8 cellular contexts compared by ENCODE assay signal in the genomic region with DNA sequence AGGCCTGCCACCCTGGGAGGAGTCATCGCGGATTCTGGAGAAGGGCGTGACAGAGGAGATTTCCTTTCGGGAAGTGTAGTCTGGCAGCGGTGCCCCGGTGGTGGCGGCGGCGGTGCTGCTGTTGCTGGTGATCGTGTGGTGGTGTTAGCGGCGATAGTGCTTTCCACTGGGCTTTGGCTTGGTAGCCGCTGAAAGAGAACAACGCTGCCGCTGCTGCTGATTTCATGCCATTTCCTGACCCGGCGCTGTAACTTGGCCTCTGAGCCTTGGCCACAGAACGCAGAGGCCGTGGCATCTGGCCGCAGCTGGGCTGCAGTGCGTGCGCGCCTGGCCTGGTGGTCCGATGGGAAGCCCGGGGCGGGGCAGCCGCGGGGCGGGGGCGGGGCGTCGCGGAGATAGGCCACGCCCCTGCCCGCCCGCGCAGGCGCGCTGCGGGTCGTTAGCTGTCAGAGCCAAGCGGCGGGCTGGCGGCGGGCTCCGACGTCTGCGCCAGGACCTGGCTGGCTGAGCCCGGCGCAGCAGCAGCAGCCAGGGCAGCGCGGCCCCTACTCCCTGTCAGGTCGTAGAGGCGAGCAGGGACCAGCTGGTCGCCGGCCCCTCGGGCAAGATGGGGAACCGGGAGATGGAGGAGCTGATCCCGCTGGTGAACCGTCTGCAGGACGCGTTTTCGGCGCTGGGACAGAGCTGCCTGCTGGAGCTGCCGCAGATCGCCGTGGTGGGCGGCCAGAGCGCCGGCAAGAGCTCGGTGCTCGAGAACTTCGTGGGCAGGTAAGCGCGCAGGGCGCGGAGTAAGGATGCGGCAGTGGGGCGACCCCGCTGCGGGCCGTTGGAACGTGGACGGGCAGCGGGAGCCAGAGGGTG. TPM values are rescaled to one million over a fixed set of nuclear protein-coding genes. Genes with fewer than 3 reads are reported as not detected.
DNase-seq lines count a peak whose midpoint lies in the region; ATAC-seq and TF ChIP-seq lines count a peak whose summit lies in the region.

Gene DNM3, plus strand, starts transcription at position 449 of the 861 bp plus-strand sequence. Its CDS starts 159 bp downstream, at position 608.

- peak within 1 kb of the TSS; percentile 83 for H3K4me3 ChIP-seq in ACC112 (ENCODE audit: low read depth, low read length)
- peak within 1 kb of the TSS; percentile 95 for H3K4me3 ChIP-seq in lung

- no peaks in the 10 kb centered on the region for H3K9me3 Mint-ChIP-seq in activated CD8-positive, alpha-beta T cell treated with anti-CD3 and anti-CD28 coated beads, Interleukin-2, amount 10 ng/mL, durations not matched to agents 7 days and 5 days (ENCODE audit: insufficient read depth)

- H2AFZ ChIP-seq in ACC112 (ENCODE audit: low read length, unreplicated experiment) = peak within 1 kb of the TSS; percentile 71

- H3K79me2 ChIP-seq in ACC112 (ENCODE audit: control insufficient read depth, insufficient read depth, low read length, unreplicated experiment) = no peaks in the 10 kb centered on the region

- peak within 1 kb of the TSS; percentile 21 for H3K27ac Mint-ChIP-seq in activated CD8-positive, alpha-beta T cell treated with anti-CD3 and anti-CD28 coated beads, Interleukin-2, amount 10 ng/mL, durations not matched to agents 7 days and 5 days

- no peaks in the 10 kb centered on the region for H3K4me1 ChIP-seq in ACC112 (ENCODE audit: control insufficient read depth, insufficient read depth, low read length, unreplicated experiment)
- peaks cover 0 to 2% of the 10 kb centered on the region in 2 donors for H3K4me1 ChIP-seq in lung (ENCODE audit: control insufficient read depth in 2 of 2, insufficient read depth in 2 of 2, low read length in 2 of 2)

- CTCF ChIA-PET in activated CD8-positive, alpha-beta T cell treated with anti-CD3 and anti-CD28 coated beads, Interleukin-2, amount 10 ng/mL, durations not matched to agents 7 days and 5 days (lab: Charles Lee) = interaction anchor here (0.5 to 5.0 kb wide), 7 partner anchors 21 to 197 kb away, joined by 3 to 24 read pairs (median 3); partner anchors contain the start of gene VAMP4

- DNase-seq in NCI-H460 (ENCODE audit: extremely low read depth, low read depth) (peak; percentile 78), lung (ENCODE audit: low spot score) (peak; percentile 77)
- DNase-seq in activated CD8-positive, alpha-beta T cell treated with anti-CD3 and anti-CD28 coated beads, Interleukin-2, amount 10 ng/mL, durations not matched to agents 7 days and 5 days = peak; percentile 77
- DNase-seq in effector CD4-positive, alpha-beta T cell = peak; percentile 74
- peak; percentile 58 to 64 for DNase-seq in stimulated activated CD4-positive, alpha-beta T cell treated with anti-CD3 and anti-CD28 coated beads, Interleukin-4, amount 100 ng/mL, for 48 hours (ENCODE audit: low read depth in 2 of 2)

- no peak for TF ChIP-seq CTCF in lung (IDR thresholded peaks at IDR 0.05; ENCODE audit: control extremely low read depth, extremely low read depth)

- H3K4me1 Mint-ChIP-seq in activated CD8-positive, alpha-beta T cell treated with anti-CD3 and anti-CD28 coated beads, Interleukin-2, amount 10 ng/mL, durations not matched to agents 7 days and 5 days (ENCODE audit: low read depth) = peaks cover 16% of the 10 kb centered on the region

- H3K36me3 ChIP-seq in ACC112 (ENCODE audit: insufficient read depth, low read length) (no peaks in the 10 kb centered on the region), lung (ENCODE audit: control insufficient read depth in 2 of 2, insufficient read depth in 2 of 2, low read length in 2 of 2) (no peaks in the 10 kb centered on the region)

- H3K27me3 ChIP-seq in ACC112 (ENCODE audit: insufficient read depth, low read length) (peaks cover 37% of the 10 kb centered on the region), lung (ENCODE audit: control insufficient read depth, insufficient read depth) (no peaks in the 10 kb centered on the region)

- ATAC-seq in GM18868 (IDR thresholded peaks at IDR 0.05; ENCODE audit: unreplicated experiment) = peak; percentile 91
- ATAC-seq in HG03108 (IDR thresholded peaks at IDR 0.05; ENCODE audit: unreplicated experiment) = peak; percentile 85
- ATAC-seq in activated CD8-positive, alpha-beta T cell treated with anti-CD3 and anti-CD28 coated beads, Interleukin-2, amount 10 ng/mL, durations not matched to agents 7 days and 5 days = peak; percentile 97
- ATAC-seq in lung (ENCODE audit: insufficient read depth, low FRiP score) = peak; percentile 99

- no peaks in the 10 kb centered on the region for H3K36me3 Mint-ChIP-seq in activated CD8-positive, alpha-beta T cell treated with anti-CD3 and anti-CD28 coated beads, Interleukin-2, amount 10 ng/mL, durations not matched to agents 7 days and 5 days (ENCODE audit: low read depth)

- H3K4me3 Mint-ChIP-seq in activated CD8-positive, alpha-beta T cell treated with anti-CD3 and anti-CD28 coated beads, Interleukin-2, amount 10 ng/mL, durations not matched to agents 7 days and 5 days = peak within 1 kb of the TSS; percentile 78

- 1% methylated on average over 74 to 85 of the region's 85 CpGs for WGBS in lung, 2 donors

- H3K27ac ChIP-seq in ACC112 (ENCODE audit: low read depth, low read length) (no peak within 1 kb of the TSS), lung (ENCODE audit: low read depth in 1 of 2, low read length in 1 of 2) (peak within 1 kb of the TSS in 1 of 2 donors; percentile 95)

- no peaks in the 10 kb centered on the region for H3K9me3 ChIP-seq in lung (ENCODE audit: control insufficient read depth in 2 of 2, insufficient read depth in 1 of 2, low read length in 1 of 2)

- H3K27me3 Mint-ChIP-seq in activated CD8-positive, alpha-beta T cell treated with anti-CD3 and anti-CD28 coated beads, Interleukin-2, amount 10 ng/mL, durations not matched to agents 7 days and 5 days (ENCODE audit: low read depth) = peaks cover 32% of the 10 kb centered on the region

- POLR2A ChIA-PET in activated CD8-positive, alpha-beta T cell treated with anti-CD3 and anti-CD28 coated beads, Interleukin-2, amount 10 ng/mL, durations not matched to agents 7 days and 5 days (lab: Charles Lee) = interaction anchor here (0.6 to 1.9 kb wide), 2 partner anchors 60 to 333 kb away, joined by 5 to 6 read pairs; partner anchors contain the start of gene METTL13

RNA-seq across cellular contexts. Expression of gene DNM3, which starts in this region (rescaled TPM):
- total RNA-seq in NCI-H460 (2014; rRNA removed; shearing (Covaris generic)) = 0.12 and 0.27 TPM in 2 replicates
- 0.66 and 0.70 TPM in 2 replicates for polyA plus RNA-seq in NCI-H460 (2014; cell fraction: nucleus; rRNA removed)
- 1 to 10 TPM; 1.5 to 1.6 TPM for total RNA-seq in activated CD8-positive, alpha-beta T cell treated with anti-CD3 and anti-CD28 coated beads, Interleukin-2, amount 10 ng/mL, durations not matched to agents 7 days and 5 days
- total RNA-seq in lung = 10 to 100 TPM in 1 of 2 donors, 1 to 10 TPM in 1; 7.3 to 16.3 TPM
- 1 to 10 TPM; 2.1 to 3.8 TPM for polyA plus RNA-seq in lung

Comparison
In these comparisons a context has a peak if more than half of its experiments do, and no peak if none do; other contexts are left out.
1. Peak in DNase-seq in NCI-H460; RNA of the gene not detected or under 1 TPM.